25 cellular contexts compared by ENCODE assay signal in genomic region chr12:48388938-48389337, GRCh38. TPM values are rescaled to one million over a fixed set of nuclear protein-coding genes. Genes with fewer than 3 reads are reported as not detected.
DNase-seq lines count a peak whose midpoint lies in the region; ATAC-seq and TF ChIP-seq lines count a peak whose summit lies in the region.
"Had no signal": no experiment of that assay in that cellular context is flagged by ENCODE, and none has a peak within 500 bp of the region (broad histone marks: within the 10 kb centered on the region; RNA-seq: fewer than 3 reads in every experiment).

No MANE protein-coding gene starts in this region.

- H3K9me3 ChIP-seq in right atrium auricular region: no peaks in the 10 kb centered on the region
- H3K9me3 ChIP-seq in adrenal gland (replicated peaks in 1 of 3): no peaks in the 10 kb centered on the region
- H3K9me3 ChIP-seq: gastrocnemius medialis, thyroid gland had no signal

- H3K4me3 ChIP-seq in right atrium auricular region (no peak overlapping the region), adrenal gland (no peak overlapping the region)
- H3K4me3 ChIP-seq: gastrocnemius medialis, thyroid gland had no signal

- peak overlapping the region in 1 of 2 donors; percentile 27 for H3K27ac ChIP-seq in right atrium auricular region
- H3K27ac ChIP-seq in adrenal gland: peak overlapping the region in 4 of 5 donors; percentile 10 to 69 (median 52)
- no peak overlapping the region for H3K27ac ChIP-seq in foreskin keratinocyte
- H3K27ac ChIP-seq: brain microvascular endothelial cell, gastrocnemius medialis, thyroid gland had no signal

- no peak for TF ChIP-seq CTCF in right atrium auricular region (IDR thresholded peaks at IDR 0.05)
- no peak for TF ChIP-seq CTCF in adrenal gland (IDR thresholded peaks at IDR 0.05)
- no peak for TF ChIP-seq CTCF in foreskin keratinocyte (conservative IDR thresholded peaks at IDR 0.05)

- 65 to 79% (median 74%) methylated on average over 2 of the region's 2 CpGs for WGBS in adrenal gland, 4 donors

- TF ChIP-seq POLR2A in adrenal gland (IDR thresholded peaks at IDR 0.05): no peak

- DNase-seq in left ventricle myocardium superior (no peak), right atrium auricular region (ENCODE audit: low spot score) (no peak), adrenal gland (peak in 2 of 7 donors; percentile 10 to 39), foreskin keratinocyte (peak in 1 of 2 donors; percentile 54), T-helper 9 cell (no peak), COLO668 (lab: John Stamatoyannopoulos, UW; ENCODE audit: unreplicated experiment) (no peak), mucosa of gallbladder (ENCODE audit: low spot score) (no peak)
- DNase-seq: activated CD4-positive, alpha-beta memory T cell treated with anti-CD3 and anti-CD28 coated beads, Interleukin-2, amount 10 ng/mL, durations not matched to agents 7 days and 5 days; activated effector memory CD4-positive, alpha-beta T cell treated with Interleukin-2 at 50 U/mL for 16 hours; activated naive CD8-positive, alpha-beta T cell treated with anti-CD3 and anti-CD28 coated beads, Interleukin-2, amount 10 ng/mL, durations not matched to agents 7 days and 5 days; brain microvascular endothelial cell; C1 segment of cervical spinal cord; cortex of kidney; gastrocnemius medialis; H9; KG1; NCI-H1694; NCI-H774; nucleus accumbens; stimulated activated CD4-positive, alpha-beta T cell treated with anti-CD3 and anti-CD28 coated beads, Interleukin-2, amount 100 ng/mL, for 48 hours; stimulated activated naive CD4-positive, alpha-beta T cell; T1000; thyroid gland had no signal

- intact Hi-C loops in left ventricle myocardium superior (cut with micrococcal nuclease) (no loop called here), adrenal gland (cut with DNase I) (no loop called here)

- H3K27me3 ChIP-seq in right atrium auricular region (no peaks in the 10 kb centered on the region), adrenal gland (no peaks in the 10 kb centered on the region), foreskin keratinocyte (peaks cover 27% of the 10 kb centered on the region)
- H3K27me3 ChIP-seq: brain microvascular endothelial cell, gastrocnemius medialis, thyroid gland had no signal

- ATAC-seq in left ventricle myocardium superior (peak; percentile 26), foreskin keratinocyte (peak; percentile 18), GM18907 (IDR thresholded peaks at IDR 0.05; ENCODE audit: unreplicated experiment) (no peak)
- ATAC-seq: gastrocnemius medialis, WTC11 had no signal

- H3K4me1 ChIP-seq in right atrium auricular region (peaks cover 0 to 13% of the 10 kb centered on the region in 2 donors), adrenal gland (replicated peaks in 1 of 2) (peaks cover 26 to 27% of the 10 kb centered on the region in 2 donors), foreskin keratinocyte (peaks cover 6% of the 10 kb centered on the region)
- H3K4me1 ChIP-seq: thyroid gland had no signal

- H3K36me3 ChIP-seq in right atrium auricular region (no peaks in the 10 kb centered on the region), adrenal gland (replicated peaks in 1 of 2) (no peaks in the 10 kb centered on the region)
- H3K36me3 ChIP-seq: brain microvascular endothelial cell, gastrocnemius medialis, thyroid gland had no signal

RNA-seq across cellular contexts. Expression of gene ZNF641, which starts 38.2 kb away (rescaled TPM):
- total RNA-seq in left ventricle myocardium superior (16.1 TPM), right atrium auricular region (10 to 100 TPM; 18.1 to 19.1 TPM), adrenal gland (10 to 100 TPM; 32.5 to 65.2 (median 45.8) TPM), foreskin keratinocyte (7.7 and 9.3 TPM in 2 replicates), mucosa of gallbladder (29.9 TPM)
- polyA plus RNA-seq in adrenal gland (10 to 100 TPM; 17.4 to 41.5 (median 31.4) TPM), foreskin keratinocyte (2.6 and 3.1 TPM in 2 replicates)
